ENCODE assay signal across 1 cellular context in genomic region chr20:3204124-3204794, GRCh38.
TF ChIP-seq lines count a peak whose summit lies in the region.

DDRGK1 (minus strand) TSS chr20:3204682; CDS start chr20:3204627, 55 bp downstream.

TF ChIP-seq in HepG2, 621 proteins besides CTCF, POLR2A, EP300 and RAD21 (continued from another document and continues in another):
- peak; percentile 94 for TF ChIP-seq ZNF160 (CRISPR knock-in tag; IDR thresholded peaks at IDR 0.05)
- peak; percentile 57 for TF ChIP-seq ZNF652 (CRISPR knock-in tag; IDR thresholded peaks at IDR 0.05; ENCODE audit: borderline replicate concordance, low read depth)
- peak; percentile 40; the same call in 1 of the 2 replicates for TF ChIP-seq ZNF724P (CRISPR knock-in tag; IDR thresholded peaks at IDR 0.05; ENCODE audit: borderline replicate concordance)
- TF ChIP-seq U2AF2 (IDR thresholded peaks at IDR 0.05; ENCODE audit: low read depth, low read length): no peak
- TF ChIP-seq MATR3 (CRISPR knock-in tag; IDR thresholded peaks at IDR 0.05): no peak
- peak; percentile 73; the same call in 1 of the 2 replicates for TF ChIP-seq KIAA2018 (CRISPR knock-in tag; IDR thresholded peaks at IDR 0.05; ENCODE audit: borderline replicate concordance)
- no peak; the same call in 1 of the 2 replicates for TF ChIP-seq MEIS2 (CRISPR knock-in tag; IDR thresholded peaks at IDR 0.05)
- TF ChIP-seq RARG (CRISPR knock-in tag; IDR thresholded peaks at IDR 0.05; ENCODE audit: low read depth): peak; percentile 89; the same call in 1 of the 2 replicates
- no peak; the same call in 1 of the 2 replicates for TF ChIP-seq TFDP2 (CRISPR knock-in tag; IDR thresholded peaks at IDR 0.05)
- peak; percentile 91; the same call in 1 of the 2 replicates for TF ChIP-seq ZNF234 (CRISPR knock-in tag; conservative IDR thresholded peaks at IDR 0.05)
- no peak for TF ChIP-seq CENPT (CRISPR knock-in tag; IDR thresholded peaks at IDR 0.05; ENCODE audit: low read depth)
- no peak for TF ChIP-seq BCL6 (CRISPR knock-in tag; IDR thresholded peaks at IDR 0.05)
- no peak for TF ChIP-seq GMEB2 (CRISPR knock-in tag; IDR thresholded peaks at IDR 0.05; ENCODE audit: low read depth)
- peak; percentile 42; the same call in 1 of the 2 replicates for TF ChIP-seq ZNF572 (CRISPR knock-in tag; IDR thresholded peaks at IDR 0.05)
- no peak for TF ChIP-seq AKNA (CRISPR knock-in tag; IDR thresholded peaks at IDR 0.05; ENCODE audit: borderline replicate concordance)
- peak; percentile 94 for TF ChIP-seq ZNF556 (CRISPR knock-in tag; IDR thresholded peaks at IDR 0.05; ENCODE audit: borderline replicate concordance)
- no peak for TF ChIP-seq ZNF282 (IDR thresholded peaks at IDR 0.05; ENCODE audit: partially characterized antibody)
- TF ChIP-seq TAF1 (CRISPR knock-in tag; IDR thresholded peaks at IDR 0.05): peak; percentile 93
- no peak; the same call in 1 of the 2 replicates for TF ChIP-seq FOXP4 (CRISPR knock-in tag; IDR thresholded peaks at IDR 0.05)
- peak; percentile 85 for TF ChIP-seq ZNF124 (CRISPR knock-in tag; IDR thresholded peaks at IDR 0.05)
- TF ChIP-seq ZMAT3 (CRISPR knock-in tag; conservative IDR thresholded peaks at IDR 0.05): no peak; the same call in 1 of the 2 replicates
- no peak for TF ChIP-seq ZNF629 (CRISPR knock-in tag; conservative IDR thresholded peaks at IDR 0.05)
- TF ChIP-seq CC2D1A (CRISPR knock-in tag; IDR thresholded peaks at IDR 0.05): peak; percentile 43; the same call in 1 of the 2 replicates
- TF ChIP-seq ZBTB10 (CRISPR knock-in tag; IDR thresholded peaks at IDR 0.05; ENCODE audit: borderline replicate concordance): peak; percentile 86; the same call in 1 of the 2 replicates
- TF ChIP-seq SP1 (IDR thresholded peaks at IDR 0.05): no peak
- peak; percentile 99 for TF ChIP-seq SP1 (CRISPR knock-in tag; IDR thresholded peaks at IDR 0.05)
- peak; percentile 82 for TF ChIP-seq RXRB (CRISPR knock-in tag; IDR thresholded peaks at IDR 0.05; ENCODE audit: borderline replicate concordance)
- no peak for TF ChIP-seq NFIB (CRISPR knock-in tag; IDR thresholded peaks at IDR 0.05; ENCODE audit: borderline replicate concordance)
- TF ChIP-seq HMGXB4 (CRISPR knock-in tag; IDR thresholded peaks at IDR 0.05; ENCODE audit: borderline replicate concordance in 1 of 2, low read depth in 1 of 2): peak; percentile 51 to 86
